In the genomic region with DNA sequence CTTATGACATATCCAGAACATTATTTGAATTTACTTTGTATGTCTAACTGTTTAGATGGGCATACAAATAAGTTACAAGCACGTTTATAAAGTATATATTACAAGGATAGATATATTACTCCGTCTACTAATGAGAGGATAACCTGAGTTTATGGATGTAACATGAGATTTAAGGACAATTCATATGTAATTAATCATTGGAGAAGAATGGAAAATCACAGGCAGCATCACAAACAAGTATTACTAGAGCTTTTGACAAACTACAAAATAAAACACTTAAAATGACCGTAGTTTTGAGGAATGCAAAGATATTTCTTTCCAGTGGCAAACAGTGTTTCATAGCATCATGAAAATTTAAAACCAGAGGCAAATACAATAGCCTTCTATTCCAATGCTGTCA, we compare ENCODE assay signal across 23 cellular contexts.
"Had no signal": no experiment of that assay in that cellular context is flagged by ENCODE, and none has a peak within 500 bp of the region (broad histone marks: within the 10 kb centered on the region; RNA-seq: fewer than 3 reads in every experiment).

No MANE protein-coding gene starts in this region.

- H3K4me3 ChIP-seq: colonic mucosa, esophagus squamous epithelium, gastrocnemius medialis, heart right ventricle, left lung, lower lobe of right lung, mucosa of descending colon had no signal

- H3K9me3 ChIP-seq: colonic mucosa, esophagus squamous epithelium, gastrocnemius medialis, left lung, lower lobe of right lung, mucosa of descending colon had no signal

- ATAC-seq: effector memory CD8-positive, alpha-beta T cell; esophagus mucosa; gastrocnemius medialis; heart right ventricle; left cardiac atrium; left lung; left ventricle myocardium superior; lower lobe of right lung; mucosa of descending colon had no signal

- H3K4me1 ChIP-seq: colonic mucosa, esophagus squamous epithelium, gastrocnemius medialis, heart right ventricle, left lung, lower lobe of right lung had no signal

- H3K27me3 ChIP-seq: colonic mucosa, esophagus squamous epithelium, gastrocnemius medialis, heart right ventricle, left lung had no signal

- H3K27ac ChIP-seq: colonic mucosa, epithelial cell of prostate, esophagus squamous epithelium, gastrocnemius medialis, heart right ventricle, left lung, lower lobe of right lung had no signal

- DNase-seq: colonic mucosa; cortex of kidney; effector CD8-positive, alpha-beta T cell; effector memory CD8-positive, alpha-beta T cell; endodermal cell; erythroblast; esophagus squamous epithelium; foreskin fibroblast; foreskin melanocyte; gastrocnemius medialis; glutamatergic neuron; head of caudate nucleus; heart right ventricle; hippocampal formation; left cardiac atrium; left lung; left ventricle myocardium superior; lower lobe of right lung; mesenchymal stem cell; mucosa of descending colon; naive B cell had no signal

- H3K36me3 ChIP-seq: colonic mucosa, esophagus squamous epithelium, gastrocnemius medialis, heart right ventricle, left lung, lower lobe of right lung had no signal
